8 cellular contexts compared by ENCODE assay signal in the genomic region with DNA sequence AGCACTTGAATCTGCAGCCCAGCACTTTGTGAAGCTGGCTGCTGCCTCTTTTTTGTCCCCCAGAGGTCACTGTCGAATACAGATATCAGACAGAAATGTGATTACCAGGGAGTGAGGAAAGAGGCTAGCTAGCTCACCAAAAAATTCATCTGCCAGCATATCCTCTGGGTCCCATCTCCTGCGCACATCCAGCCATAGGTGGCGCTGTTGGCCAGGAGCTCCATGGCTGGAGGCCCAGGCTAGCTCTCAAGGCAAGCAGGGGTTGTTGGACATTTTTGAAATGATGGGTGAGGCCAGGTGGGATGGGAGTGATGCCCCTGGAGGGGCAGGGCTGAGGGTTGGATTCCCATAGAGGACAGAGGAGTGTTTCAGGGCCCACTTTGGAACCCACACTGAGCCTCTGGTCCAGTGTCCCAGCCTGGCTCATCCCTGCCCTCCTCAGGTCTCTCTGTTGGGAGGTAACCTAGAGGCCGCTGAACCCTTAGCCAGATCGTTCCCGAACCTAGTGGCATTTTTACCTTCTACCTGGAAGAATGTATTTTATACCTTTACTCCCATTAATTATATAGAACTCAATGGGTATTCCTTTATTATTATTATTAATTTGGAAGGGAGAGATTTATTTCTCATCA. TPM values are rescaled to one million over a fixed set of nuclear protein-coding genes. Genes with fewer than 3 reads are reported as not detected.
DNase-seq lines count a peak whose midpoint lies in the region; ATAC-seq, FAIRE-seq and TF ChIP-seq lines count a peak whose summit lies in the region.

No MANE protein-coding gene starts in this region.

- H3K9me3 ChIP-seq in H1 (ENCODE audit: insufficient read depth in 2 of 2, low read depth in 1 of 2, low read length in 1 of 2), result no peaks in the 10 kb centered on the region

- H4K91ac ChIP-seq in H1 (replicated peaks; ENCODE audit: insufficient read length, low read length), result no peak overlapping the region

- no peak overlapping the region for H2AK5ac ChIP-seq in H1 (ENCODE audit: low read depth, low read length)

- H3K4ac ChIP-seq in H1 (replicated peaks; ENCODE audit: insufficient read length, low read depth, low read length), result no peak overlapping the region

- CTCF ChIA-PET in H1 (lab: Charles Lee; ENCODE audit: partially characterized antibody), result interaction anchor here (0.6 to 17.3 kb wide), 45 partner anchors 9 to 234 kb away, joined by 3 to 246 read pairs (median 5); a partner anchor contains a TSS

- H2BK12ac ChIP-seq in H1 (ENCODE audit: low read depth, low read length), result no peak overlapping the region

- H2AFZ ChIP-seq in H1 (ENCODE audit: low read length), result no peak overlapping the region

- H2BK5ac ChIP-seq in H1 (ENCODE audit: low read depth, low read length), result no peak overlapping the region

- no peaks in the 10 kb centered on the region for H3K23me2 ChIP-seq in H1 (ENCODE audit: low read depth, low read length)

- no peak overlapping the region for H4K8ac ChIP-seq in H1 (ENCODE audit: extremely low read depth, insufficient read depth, low read length)

- H3K27ac Mint-ChIP-seq in stimulated activated effector memory CD8-positive, alpha-beta T cell treated with anti-CD3 and anti-CD28 coated beads, Interleukin-12 subunit alpha, Interleukin-12 subunit beta, amount 100 ng/mL, for 72 hours, result no peak overlapping the region

- no peak overlapping the region for H3K4me3 Mint-ChIP-seq in stimulated activated effector memory CD8-positive, alpha-beta T cell treated with anti-CD3 and anti-CD28 coated beads, Interleukin-12 subunit alpha, Interleukin-12 subunit beta, amount 100 ng/mL, for 72 hours

- H4K5ac ChIP-seq in H1 (ENCODE audit: insufficient read length, low read depth, low read length), result no peak overlapping the region

- no peaks in the 10 kb centered on the region for H4K20me1 ChIP-seq in H1 (replicated peaks in 1 of 2; ENCODE audit: control insufficient read depth in 1 of 2, insufficient read depth in 2 of 2, low read length in 2 of 2)

- H3K4me1 Mint-ChIP-seq in stimulated activated effector memory CD8-positive, alpha-beta T cell treated with anti-CD3 and anti-CD28 coated beads, Interleukin-12 subunit alpha, Interleukin-12 subunit beta, amount 100 ng/mL, for 72 hours, result no peaks in the 10 kb centered on the region

- DNase-seq in GM06990 (ENCODE audit: extremely low read depth, insufficient read length), result peak; percentile 49
- peak; percentile 83 for DNase-seq in NOMO-1 treated with dmso at 0.1 percent for 144 hours (lab: John Stamatoyannopoulos, UW; ENCODE audit: unreplicated experiment)
- peak in 2 of 3 experiments; percentile 19 to 61 for DNase-seq in activated CD8-positive, alpha-beta memory T cell treated with anti-CD3 and anti-CD28 coated beads for 48 hours (ENCODE audit: low read depth in 2 of 3, low spot score in 2 of 3)
- peak; percentile 81 to 94 for DNase-seq in H1 (ENCODE audit: low read depth in 1 of 2, low spot score in 2 of 2)
- DNase-seq in midbrain (lab: John Stamatoyannopoulos, UW), result peak; percentile 81
- peak; percentile 62 to 86 for DNase-seq in stimulated activated effector memory CD8-positive, alpha-beta T cell treated with anti-CD3 and anti-CD28 coated beads, Interleukin-12 subunit alpha, Interleukin-12 subunit beta, amount 100 ng/mL, for 72 hours (ENCODE audit: low spot score in 2 of 2)

- TF ChIP-seq POLR2A in H1 (IDR thresholded peaks at IDR 0.05; ENCODE audit: control extremely low read depth in 1 of 2, low read depth in 2 of 2, low read length in 2 of 2), result no peak

- TF ChIP-seq RAD21 in H1 (IDR thresholded peaks at IDR 0.05 in 1 of 2, conservative IDR thresholded peaks at IDR 0.05 in 1 of 2; ENCODE audit: low read depth in 2 of 2, low read length in 2 of 2), result peak; percentile 98

- peaks cover 2 to 9% (median 3%) of the 10 kb centered on the region in 4 experiments; a peak in 4 of 7 replicates for H3K4me1 ChIP-seq in H1 (replicated peaks in 1 of 4; ENCODE audit: control insufficient read depth in 3 of 4, insufficient read depth in 4 of 4, low read length in 3 of 4)

- ATAC-seq in HG03442 (IDR thresholded peaks at IDR 0.05; ENCODE audit: unreplicated experiment), result peak; percentile 45
- ATAC-seq in stimulated activated effector memory CD8-positive, alpha-beta T cell treated with anti-CD3 and anti-CD28 coated beads, Interleukin-12 subunit alpha, Interleukin-12 subunit beta, amount 100 ng/mL, for 72 hours, result peak; percentile 90
- no peak for ATAC-seq in GM19467 (IDR thresholded peaks at IDR 0.05; ENCODE audit: unreplicated experiment)

- no peak for TF ChIP-seq EP300 in H1 (IDR thresholded peaks at IDR 0.05; ENCODE audit: borderline replicate concordance in 1 of 2, low read depth in 2 of 2, low read length in 2 of 2)

- H3K36me3 Mint-ChIP-seq in stimulated activated effector memory CD8-positive, alpha-beta T cell treated with anti-CD3 and anti-CD28 coated beads, Interleukin-12 subunit alpha, Interleukin-12 subunit beta, amount 100 ng/mL, for 72 hours, result peaks cover 27% of the 10 kb centered on the region

- H3K56ac ChIP-seq in H1 (replicated peaks; ENCODE audit: insufficient read length, low read depth, low read length), result no peak overlapping the region

- no peak overlapping the region for H2BK120ac ChIP-seq in H1 (replicated peaks; ENCODE audit: low read depth, low read length)

- H3K14ac ChIP-seq in H1 (ENCODE audit: insufficient read length), result no peak overlapping the region

- H2BK15ac ChIP-seq in H1 (ENCODE audit: low read length), result no peak overlapping the region

- FAIRE-seq in H1 (lab: Jason Lieb, UNC), result peak; percentile 98

- H3K4me2 ChIP-seq in H1 (ENCODE audit: insufficient read depth in 1 of 2, low read depth in 2 of 2, low read length in 2 of 2), result no peak overlapping the region

- no peak overlapping the region for H3K4me3 ChIP-seq in GM06990 (replicated peaks; ENCODE audit: low read depth, low read length)
- no peak overlapping the region for H3K4me3 ChIP-seq in H1 (ENCODE audit: extremely low read depth in 1 of 4, insufficient read depth in 2 of 4, low read depth in 3 of 4, low read length in 4 of 4)

- 48% methylated on average over 6 of the region's 6 CpGs; no CpG with 5 or more reads in 1 of the 2 experiments for WGBS in H1 (ENCODE audit: extremely low coverage in 1 of 2, insufficient coverage in 1 of 2, insufficient read length in 1 of 2, insufficient replicate concordance in 2 of 2, low coverage in 1 of 2, low lambda C conversion rate in 2 of 2, missing lambda C conversion rate in 1 of 2), 2 experiments

- H3K27me3 ChIP-seq in GM06990 (replicated peaks; ENCODE audit: control insufficient read depth, insufficient read depth, low read length) (no peaks in the 10 kb centered on the region), H1 (replicated peaks in 1 of 4; ENCODE audit: control insufficient read depth in 3 of 4, extremely low read depth in 1 of 4, insufficient read depth in 3 of 4, low read length in 3 of 4) (no peaks in the 10 kb centered on the region)

- H3K79me1 ChIP-seq in H1 (ENCODE audit: low read depth, low read length), result no peaks in the 10 kb centered on the region

- no peak overlapping the region for H3K9ac ChIP-seq in H1 (replicated peaks in 1 of 4; ENCODE audit: extremely low read depth in 1 of 4, low read depth in 3 of 4, low read length in 3 of 4)

- H2BK20ac ChIP-seq in H1 (ENCODE audit: low read length), result no peak overlapping the region

- H3K18ac ChIP-seq in H1 (ENCODE audit: extremely low read depth, low read length), result no peak overlapping the region

- H3K79me2 ChIP-seq in H1 (ENCODE audit: control insufficient read depth in 1 of 2, insufficient read depth in 2 of 2, low read length in 2 of 2), result no peaks in the 10 kb centered on the region

- H3K23ac ChIP-seq in H1 (ENCODE audit: insufficient read length), result no peak overlapping the region

- H3K9me3 Mint-ChIP-seq in stimulated activated effector memory CD8-positive, alpha-beta T cell treated with anti-CD3 and anti-CD28 coated beads, Interleukin-12 subunit alpha, Interleukin-12 subunit beta, amount 100 ng/mL, for 72 hours, result no peaks in the 10 kb centered on the region

- no peak overlapping the region for H3K27ac ChIP-seq in H1 (ENCODE audit: low read depth, low read length)

- H3K36me3 ChIP-seq in GM06990 (ENCODE audit: control insufficient read depth, insufficient read depth, low read length) (peaks cover 5% of the 10 kb centered on the region), H1 (ENCODE audit: control insufficient read depth in 2 of 4, insufficient read depth in 4 of 4, low read length in 3 of 4) (no peaks in the 10 kb centered on the region)

- POLR2A ChIA-PET in H1 (lab: Charles Lee; ENCODE audit: partially characterized antibody), result interaction anchor here (1.0 to 1.3 kb wide), 5 partner anchors 25 to 180 kb away, joined by 3 to 6 read pairs (median 4); a partner anchor contains a TSS

- TF ChIP-seq CTCF in GM06990 (IDR thresholded peaks at IDR 0.05; ENCODE audit: insufficient read depth, low read length, poor library complexity, severe bottlenecking), result peak; percentile 83
- peak; percentile 93 to 100 (median 97) for TF ChIP-seq CTCF in H1 (IDR thresholded peaks at IDR 0.05; ENCODE audit: control extremely low read depth in 1 of 3, insufficient read depth in 1 of 3, low read depth in 1 of 3, low read length in 3 of 3)

TF ChIP-seq in H1, 55 proteins besides CTCF, POLR2A, EP300 and RAD21 (continues in another document):
- TF ChIP-seq TEAD4 (IDR thresholded peaks at IDR 0.05; ENCODE audit: low read depth, low read length) (0 out of 2 replicates have a peak, but pooled peaks have one; percentile 22), TAF7 (optimal IDR thresholded peaks at IDR 0.05; ENCODE audit: borderline replicate concordance, low read depth, low read length) (no peak)

RNA-seq across cellular contexts. Expression of a gene that starts 14.8 kb away (rescaled TPM):
- 18.8 and 21.2 TPM in 2 replicates for total RNA-seq in H1 (2021; fragmentation: NEBNext Ultra II Directional; extraction: Animal tissue kit (Norgen Biotek cat#: 25700))
- polyA plus RNA-seq in H1 (2011; rRNA removed), result 25.2 and 31.4 TPM in 2 replicates
- 46.4 TPM for polyA plus RNA-seq in H1 (2011; cell fraction: cytosol; rRNA removed)
- 19.5 TPM for polyA plus RNA-seq in H1 (2011; cell fraction: nucleus; rRNA removed)
- 31.3 to 40.4 TPM (median 36.3 TPM) in 4 replicates for polyA plus RNA-seq in H1 (2012, experiment 1 of 2)
- polyA plus RNA-seq in H1 (2012, experiment 2 of 2), result 12.0 TPM
- 23.2 TPM for polyA plus RNA-seq in H1 (2013, experiment 1 of 2)
- polyA plus RNA-seq in H1 (2013, experiment 2 of 2), result 25.8 TPM
- 10.9 and 16.1 TPM in 2 replicates for polyA minus RNA-seq in H1 (2011; rRNA and poly(A)+ RNA removed)
- 4.7 TPM for polyA minus RNA-seq in H1 (2011; cell fraction: cytosol; rRNA and poly(A)+ RNA removed)
- 6.5 TPM for polyA minus RNA-seq in H1 (2011; cell fraction: nucleus; rRNA and poly(A)+ RNA removed)

RNA-seq across cellular contexts. Expression of a gene that starts 14.8 kb away (rescaled TPM):
- 26.1 and 26.8 TPM in 2 replicates for total RNA-seq in H1 (2021; fragmentation: NEBNext Ultra II Directional; extraction: Animal tissue kit (Norgen Biotek cat#: 25700))
- polyA plus RNA-seq in H1 (2011; rRNA removed), result 45.9 and 69.5 TPM in 2 replicates
- polyA plus RNA-seq in H1 (2011; cell fraction: cytosol; rRNA removed), result 40.2 TPM
- polyA plus RNA-seq in H1 (2011; cell fraction: nucleus; rRNA removed), result 78.2 TPM
- polyA plus RNA-seq in H1 (2012, experiment 1 of 2), result 22.9 to 29.5 TPM (median 25.5 TPM) in 4 replicates
- 21.8 TPM for polyA plus RNA-seq in H1 (2012, experiment 2 of 2)
- polyA plus RNA-seq in H1 (2013, experiment 1 of 2), result 16.7 TPM
- polyA plus RNA-seq in H1 (2013, experiment 2 of 2), result 14.7 TPM
- 41.7 and 64.6 TPM in 2 replicates for polyA minus RNA-seq in H1 (2011; rRNA and poly(A)+ RNA removed)
- 26.7 TPM for polyA minus RNA-seq in H1 (2011; cell fraction: cytosol; rRNA and poly(A)+ RNA removed)
- polyA minus RNA-seq in H1 (2011; cell fraction: nucleus; rRNA and poly(A)+ RNA removed), result 46.5 TPM
